In genomic region chr9:32525506-32525905, GRCh38 we compare ENCODE assay signal across 8 cellular contexts. TPM values are rescaled to one million over a fixed set of nuclear protein-coding genes. Genes with fewer than 3 reads are reported as not detected.
DNase-seq lines count a peak whose midpoint lies in the region; ATAC-seq and TF ChIP-seq lines count a peak whose summit lies in the region.

No MANE protein-coding gene starts in this region.

- no peaks in the 10 kb centered on the region for H3K36me3 ChIP-seq in neutrophil

- H3K36me3 Mint-ChIP-seq in T-cell: peaks cover 30% of the 10 kb centered on the region

- H3K4me1 Mint-ChIP-seq in T-cell: peaks cover 49 to 67% (median 58%) of the 10 kb centered on the region in 3 donors

- H3K4me3 Mint-ChIP-seq in T-cell: peak overlapping the region; percentile 87 to 98 (median 92)

- CTCF ChIA-PET in T-cell (lab: Charles Lee): interaction anchor here (0.6 to 3.2 kb wide), 16 partner anchors 19 to 147 kb away, joined by 3 to 60 read pairs (median 5); partner anchors contain the start of genes ACO1 (in 1 of the 2), SMIM27 (in 1 of the 2) and TOPORS (in 1 of the 2)

- ATAC-seq in GM18867 (IDR thresholded peaks at IDR 0.05; ENCODE audit: unreplicated experiment): peak; percentile 27
- peak; percentile 10 for ATAC-seq in HG03064 (IDR thresholded peaks at IDR 0.05; ENCODE audit: low read depth, unreplicated experiment)
- ATAC-seq in T-cell (replicated peaks in 1 of 4): peak in 2 of 4 experiments; percentile 7 to 18
- ATAC-seq in GM19035 (IDR thresholded peaks at IDR 0.05; ENCODE audit: unreplicated experiment): no peak

- H3K9me3 Mint-ChIP-seq in T-cell: no peaks in the 10 kb centered on the region

- POLR2A ChIA-PET in T-cell (lab: Charles Lee): interaction anchor here (0.5 to 2.0 kb wide), 11 partner anchors 8 to 1692 kb away, joined by 3 to 11 read pairs (median 4); no protein-coding TSS in a partner anchor

- H3K27me3 ChIP-seq in neutrophil: no peaks in the 10 kb centered on the region

- H3K27ac Mint-ChIP-seq in T-cell: peak overlapping the region; percentile 97 to 99

- H3K4me1 ChIP-seq in neutrophil (ENCODE audit: control insufficient read depth in 1 of 2, insufficient read depth in 1 of 2, low read depth in 1 of 2, low read length in 1 of 2): peaks cover 22 to 25% of the 10 kb centered on the region in 2 experiments

- H3K9me3 ChIP-seq in neutrophil: no peaks in the 10 kb centered on the region

- peak overlapping the region; percentile 89 for H3K27ac ChIP-seq in neutrophil

- DNase-seq in T-cell (no peak), fibroblast of peridontal ligament (ENCODE audit: extremely low read depth) (peak; percentile 25), SHP77 (lab: John Stamatoyannopoulos, UW) (no peak)
- no peak for DNase-seq in effector CD4-positive, alpha-beta T cell

- no peak for TF ChIP-seq CTCF in neutrophil (IDR thresholded peaks at IDR 0.05)

- H3K27me3 Mint-ChIP-seq in T-cell: no peaks in the 10 kb centered on the region

- peak overlapping the region; percentile 80 to 81 for H3K4me3 ChIP-seq in neutrophil (ENCODE audit: low read depth in 1 of 2, low read length in 1 of 2)

RNA-seq across cellular contexts. Expression of gene RIGI, which starts 0.5 kb away (rescaled TPM):
- 10 to 100 TPM; 14.0 to 27.1 (median 19.3) TPM for total RNA-seq in T-cell

RNA-seq across cellular contexts. Expression of gene SMIM27, which starts 26.6 kb away (rescaled TPM):
- total RNA-seq in T-cell: 10 to 100 TPM; 19.1 to 41.8 (median 33.5) TPM

RNA-seq across cellular contexts. Expression of gene TOPORS, which starts 26.9 kb away (rescaled TPM):
- total RNA-seq in T-cell: 10 to 100 TPM; 14.8 to 28.3 (median 16.8) TPM

RNA-seq across cellular contexts. Expression of gene NDUFB6, which starts 47.5 kb away (rescaled TPM):
- 10 to 100 TPM; 14.8 to 21.9 (median 18.3) TPM for total RNA-seq in T-cell
